15 cellular contexts compared by ENCODE assay signal in genomic region chr9:124127290-124127646, GRCh38.
"Had no signal": no experiment of that assay in that cellular context is flagged by ENCODE, and none has a peak within 500 bp of the region (broad histone marks: within the 10 kb centered on the region; RNA-seq: fewer than 3 reads in every experiment).

No MANE protein-coding gene starts in this region.

- H3K9me3 ChIP-seq: pancreas, prostate gland, sigmoid colon had no signal

- H3K27me3 ChIP-seq: hepatocyte, pancreas, tibial nerve had no signal

- H3K9me3 Mint-ChIP-seq: activated B cell treated with CpG ODN at 0.5 μM for 24 hours; activated naive CD4-positive, alpha-beta T cell treated with anti-CD3 and anti-CD28 coated beads, Interleukin-2, amount 10 ng/mL, durations not matched to agents 7 days and 5 days; activated naive CD8-positive, alpha-beta T cell treated with anti-CD3 and anti-CD28 coated beads, Interleukin-2, amount 10 ng/mL, durations not matched to agents 7 days and 5 days; effector memory CD8-positive, alpha-beta T cell had no signal

- H3K4me1 ChIP-seq: gastroesophageal sphincter, left ventricle myocardium inferior, pancreas, prostate gland, sigmoid colon had no signal

- H3K36me3 ChIP-seq: brain microvascular endothelial cell, gastroesophageal sphincter, left ventricle myocardium inferior, pancreas, prostate gland, sigmoid colon, tibial nerve had no signal

- H3K27me3 Mint-ChIP-seq: activated B cell treated with CpG ODN at 0.5 μM for 24 hours; effector memory CD8-positive, alpha-beta T cell had no signal

- H3K27ac ChIP-seq: brain microvascular endothelial cell, gastroesophageal sphincter, hepatocyte, left ventricle myocardium inferior, pancreas, prostate gland, sigmoid colon had no signal

- H3K36me3 Mint-ChIP-seq: activated naive CD4-positive, alpha-beta T cell treated with anti-CD3 and anti-CD28 coated beads, Interleukin-2, amount 10 ng/mL, durations not matched to agents 7 days and 5 days; activated naive CD8-positive, alpha-beta T cell treated with anti-CD3 and anti-CD28 coated beads, Interleukin-2, amount 10 ng/mL, durations not matched to agents 7 days and 5 days had no signal

- ATAC-seq: gastroesophageal sphincter had no signal

- H3K4me3 ChIP-seq: gastroesophageal sphincter, hepatocyte, left ventricle myocardium inferior, lung, pancreas, prostate gland, sigmoid colon, tibial nerve had no signal

- DNase-seq: cortex of kidney had no signal

- H3K27ac Mint-ChIP-seq: activated B cell treated with CpG ODN at 0.5 μM for 24 hours; activated naive CD4-positive, alpha-beta T cell treated with anti-CD3 and anti-CD28 coated beads, Interleukin-2, amount 10 ng/mL, durations not matched to agents 7 days and 5 days; activated T-cell treated with anti-CD3 and anti-CD28 coated beads, Interleukin-2, amount 50 U/mL, for 72 hours; effector memory CD8-positive, alpha-beta T cell had no signal

- H3K4me3 Mint-ChIP-seq: activated B cell treated with CpG ODN at 0.5 μM for 24 hours; activated naive CD4-positive, alpha-beta T cell treated with anti-CD3 and anti-CD28 coated beads, Interleukin-2, amount 10 ng/mL, durations not matched to agents 7 days and 5 days; activated naive CD8-positive, alpha-beta T cell treated with anti-CD3 and anti-CD28 coated beads, Interleukin-2, amount 10 ng/mL, durations not matched to agents 7 days and 5 days; activated T-cell treated with anti-CD3 and anti-CD28 coated beads, Interleukin-2, amount 50 U/mL, for 72 hours; effector memory CD8-positive, alpha-beta T cell had no signal
